Comparison of ENCODE assay signal across 35 cellular contexts in genomic region chr4:104211657-104212056, GRCh38.
"Had no signal": no experiment of that assay in that cellular context is flagged by ENCODE, and none has a peak within 500 bp of the region (broad histone marks: within the 10 kb centered on the region; RNA-seq: fewer than 3 reads in every experiment).

No MANE protein-coding gene starts in this region.

- H3K36me3 Mint-ChIP-seq: activated CD4-positive, alpha-beta memory T cell treated with anti-CD3 and anti-CD28 coated beads for 36 hours; activated naive CD4-positive, alpha-beta T cell treated with anti-CD3 and anti-CD28 coated beads, Interleukin-2, amount 10 ng/mL, durations not matched to agents 7 days and 5 days; activated naive CD4-positive, alpha-beta T cell treated with anti-CD3 and anti-CD28 coated beads, Interleukin-2, amount 50 U/mL, for 24 hours; activated naive CD8-positive, alpha-beta T cell; activated naive CD8-positive, alpha-beta T cell treated with anti-CD3 and anti-CD28 coated beads, Interleukin-2, amount 10 ng/mL, durations not matched to agents 7 days and 5 days; brain had no signal

- H3K9me3 ChIP-seq: ascending aorta had no signal

- H3K27ac ChIP-seq: ascending aorta, cardiac muscle cell, VCaP had no signal

- FAIRE-seq: bronchial epithelial cell, TTC549 had no signal

- H3K4me1 ChIP-seq: ascending aorta had no signal

- H3K27ac Mint-ChIP-seq: activated B cell treated with CpG ODN at 0.5 μM for 24 hours; activated CD4-positive, alpha-beta memory T cell treated with anti-CD3 and anti-CD28 coated beads for 36 hours; activated CD4-positive, alpha-beta T cell treated with anti-CD3 and anti-CD28 coated beads, Interleukin-2, amount 10 ng/mL, durations not matched to agents 24 days and 14 days; activated CD8-positive, alpha-beta T cell treated with anti-CD3 and anti-CD28 coated beads for 36 hours; activated naive CD4-positive, alpha-beta T cell treated with anti-CD3 and anti-CD28 coated beads, Interleukin-2, amount 10 ng/mL, durations not matched to agents 7 days and 5 days; activated naive CD4-positive, alpha-beta T cell treated with anti-CD3 and anti-CD28 coated beads, Interleukin-2, amount 50 U/mL, for 24 hours; activated naive CD8-positive, alpha-beta T cell; activated naive CD8-positive, alpha-beta T cell treated with anti-CD3 and anti-CD28 coated beads, Interleukin-2, amount 10 ng/mL, durations not matched to agents 7 days and 5 days; activated naive CD8-positive, alpha-beta T cell treated with anti-CD3 and anti-CD28 coated beads, Interleukin-2, amount 50 U/mL, for 24 hours; activated T-helper 2 cell treated with anti-CD3 and anti-CD28 coated beads, Interferon-gamma antibody, Interleukin-2, Interleukin-4, amounts not matched to agents 10 μg/mL and 5 μg/mL and 100 μg/mL, durations not matched to agents 14 hours and 24 hours and 36 hours; brain; T-helper 2 cell treated with Interferon-gamma antibody and Interleukin-4, amounts not matched to agents 5 μg/mL and 100 μg/mL, for 36 hours had no signal

- H3K36me3 ChIP-seq: ascending aorta, cardiac muscle cell had no signal

- H3K4me1 Mint-ChIP-seq: activated B cell treated with CpG ODN at 0.5 μM for 24 hours; activated CD4-positive, alpha-beta T cell treated with anti-CD3 and anti-CD28 coated beads, Interleukin-2, amount 10 ng/mL, durations not matched to agents 24 days and 14 days; activated naive CD4-positive, alpha-beta T cell treated with anti-CD3 and anti-CD28 coated beads, Interleukin-2, amount 10 ng/mL, durations not matched to agents 7 days and 5 days; activated naive CD4-positive, alpha-beta T cell treated with anti-CD3 and anti-CD28 coated beads, Interleukin-2, amount 50 U/mL, for 24 hours; activated naive CD8-positive, alpha-beta T cell treated with anti-CD3 and anti-CD28 coated beads, Interleukin-2, amount 10 ng/mL, durations not matched to agents 7 days and 5 days; activated naive CD8-positive, alpha-beta T cell treated with anti-CD3 and anti-CD28 coated beads, Interleukin-2, amount 50 U/mL, for 24 hours; brain; central memory CD8-positive, alpha-beta T cell had no signal

- H3K4me3 Mint-ChIP-seq: activated B cell treated with CpG ODN at 0.5 μM for 24 hours; activated CD4-positive, alpha-beta memory T cell treated with anti-CD3 and anti-CD28 coated beads for 36 hours; activated CD4-positive, alpha-beta T cell treated with anti-CD3 and anti-CD28 coated beads, Interleukin-2, amount 10 ng/mL, durations not matched to agents 24 days and 14 days; activated CD8-positive, alpha-beta T cell treated with anti-CD3 and anti-CD28 coated beads for 36 hours; activated naive CD4-positive, alpha-beta T cell treated with anti-CD3 and anti-CD28 coated beads, Interleukin-2, amount 10 ng/mL, durations not matched to agents 7 days and 5 days; activated naive CD4-positive, alpha-beta T cell treated with anti-CD3 and anti-CD28 coated beads, Interleukin-2, amount 50 U/mL, for 24 hours; activated naive CD8-positive, alpha-beta T cell; activated naive CD8-positive, alpha-beta T cell treated with anti-CD3 and anti-CD28 coated beads, Interleukin-2, amount 10 ng/mL, durations not matched to agents 7 days and 5 days; activated naive CD8-positive, alpha-beta T cell treated with anti-CD3 and anti-CD28 coated beads, Interleukin-2, amount 50 U/mL, for 24 hours; activated T-cell treated with anti-CD3 and anti-CD28 coated beads, Interleukin-2, amount 50 U/mL, for 4 hours; brain; central memory CD8-positive, alpha-beta T cell; T-helper 2 cell treated with Interferon-gamma antibody and Interleukin-4, amounts not matched to agents 5 μg/mL and 100 μg/mL, for 36 hours had no signal

- H3K4me3 ChIP-seq: ascending aorta, cardiac muscle cell had no signal

- H3K27me3 ChIP-seq: ascending aorta, cardiac muscle cell had no signal

- DNase-seq: activated B cell treated with CpG ODN at 0.5 μM for 24 hours; activated CD4-positive, alpha-beta memory T cell treated with anti-CD3 and anti-CD28 coated beads for 36 hours; activated CD4-positive, alpha-beta T cell treated with anti-CD3 and anti-CD28 coated beads for 4 hours; activated CD4-positive, alpha-beta T cell treated with anti-CD3 and anti-CD28 coated beads, Interleukin-2, amount 10 ng/mL, durations not matched to agents 24 days and 14 days; activated CD4-positive, alpha-beta T cell treated with anti-CD3 and anti-CD28 coated beads, Interleukin-2, amount 50 U/mL, for 1 hour; activated CD4-positive, alpha-beta T cell treated with anti-CD3 and anti-CD28 coated beads, Interleukin-2, amount 50 U/mL, for 4 hours; activated CD4-positive, CD25-positive, alpha-beta regulatory T cell treated with anti-CD3 and anti-CD28 coated beads, Interleukin-2, amount 50 U/mL, for 72 hours; activated CD8-positive, alpha-beta memory T cell treated with anti-CD3 and anti-CD28 coated beads, Interleukin-2, amount 50 U/mL, for 4 hours; activated CD8-positive, alpha-beta T cell treated with anti-CD3 and anti-CD28 coated beads for 36 hours; activated effector memory CD4-positive, alpha-beta T cell treated with Interleukin-2 at 50 U/mL for 16 hours; activated gamma-delta T cell; activated naive CD4-positive, alpha-beta T cell treated with anti-CD3 and anti-CD28 coated beads, Interleukin-2, amount 10 ng/mL, durations not matched to agents 7 days and 5 days; activated naive CD4-positive, alpha-beta T cell treated with Interleukin-2 at 50 U/mL for 16 hours; activated naive CD8-positive, alpha-beta T cell treated with anti-CD3 and anti-CD28 coated beads, Interleukin-2, amount 10 ng/mL, durations not matched to agents 7 days and 5 days; activated naive CD8-positive, alpha-beta T cell treated with anti-CD3 and anti-CD28 coated beads, Interleukin-2, amount 50 U/mL, for 24 hours; activated T-cell treated with anti-CD3 and anti-CD28 coated beads for 4 hours; activated T-cell treated with anti-CD3 and anti-CD28 coated beads, Interleukin-2, amount 50 U/mL, for 1 hour; activated T-cell treated with anti-CD3 and anti-CD28 coated beads, Interleukin-2, amount 50 U/mL, for 4 hours; amygdala; anterior cingulate cortex; caudate nucleus; cerebellar nuclear complex; T-helper 2 cell; T-helper 9 cell had no signal

- ATAC-seq: activated CD8-positive, alpha-beta T cell treated with anti-CD3 and anti-CD28 coated beads for 36 hours; activated naive CD8-positive, alpha-beta T cell treated with anti-CD3 and anti-CD28 coated beads, Interleukin-2, amount 50 U/mL, for 24 hours; activated T-cell treated with anti-CD3 and anti-CD28 coated beads, Interleukin-2, amount 50 U/mL, for 4 hours had no signal

- H3K27me3 Mint-ChIP-seq: activated B cell treated with CpG ODN at 0.5 μM for 24 hours; activated CD4-positive, alpha-beta memory T cell treated with anti-CD3 and anti-CD28 coated beads for 36 hours; activated CD4-positive, alpha-beta T cell treated with anti-CD3 and anti-CD28 coated beads, Interleukin-2, amount 10 ng/mL, durations not matched to agents 24 days and 14 days; activated CD8-positive, alpha-beta T cell treated with anti-CD3 and anti-CD28 coated beads for 36 hours; activated naive CD4-positive, alpha-beta T cell treated with anti-CD3 and anti-CD28 coated beads, Interleukin-2, amount 10 ng/mL, durations not matched to agents 7 days and 5 days; activated naive CD4-positive, alpha-beta T cell treated with anti-CD3 and anti-CD28 coated beads, Interleukin-2, amount 50 U/mL, for 24 hours; activated naive CD8-positive, alpha-beta T cell; activated naive CD8-positive, alpha-beta T cell treated with anti-CD3 and anti-CD28 coated beads, Interleukin-2, amount 10 ng/mL, durations not matched to agents 7 days and 5 days; activated naive CD8-positive, alpha-beta T cell treated with anti-CD3 and anti-CD28 coated beads, Interleukin-2, amount 50 U/mL, for 24 hours; central memory CD8-positive, alpha-beta T cell had no signal
